Comparison of ENCODE assay signal across 12 cellular contexts in the genomic region with DNA sequence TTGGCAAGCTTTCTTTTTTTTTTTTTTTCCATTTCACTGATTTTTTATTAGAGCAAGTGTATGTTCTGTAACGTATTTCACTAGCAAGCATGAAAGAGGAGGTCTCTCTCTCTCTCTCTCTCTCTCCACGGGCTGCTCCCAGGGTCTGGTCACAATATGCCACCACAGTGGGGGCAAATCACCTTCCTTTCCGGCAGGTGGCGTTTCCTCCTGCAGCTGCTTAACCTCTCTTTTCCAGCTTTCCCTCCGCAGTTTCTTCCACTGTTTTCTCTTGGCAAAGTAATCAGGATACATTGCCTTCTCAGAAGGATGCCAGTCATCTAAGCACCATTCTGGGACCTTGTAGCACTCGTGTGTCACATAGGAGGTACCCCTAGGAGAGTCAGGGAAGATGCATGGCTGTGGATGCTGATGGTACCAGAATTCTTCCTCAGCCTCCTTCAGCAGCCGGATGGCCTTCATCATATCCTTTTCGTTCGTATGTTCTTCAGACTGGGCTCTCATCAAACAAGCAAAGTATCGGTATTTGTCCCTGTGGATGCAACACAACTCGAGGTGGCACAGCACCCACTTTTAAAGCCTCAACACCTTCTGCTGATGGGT.
DNase-seq lines count a peak whose midpoint lies in the region; ATAC-seq, FAIRE-seq and TF ChIP-seq lines count a peak whose summit lies in the region.
"Had no signal": no experiment of that assay in that cellular context is flagged by ENCODE, and none has a peak within 500 bp of the region (broad histone marks: within the 10 kb centered on the region; RNA-seq: fewer than 3 reads in every experiment).

No MANE protein-coding gene starts in this region.

- H2AFZ ChIP-seq in endothelial cell of umbilical vein (ENCODE audit: low read depth, low read length): no peak overlapping the region

- TF ChIP-seq CTCF in A673 (conservative IDR thresholded peaks at IDR 0.05; ENCODE audit: low read depth, low read length) (peak; percentile 57), GM12873 (IDR thresholded peaks at IDR 0.05; ENCODE audit: insufficient read depth, low read depth, low read length, missing control alignments) (peak; percentile 54), endothelial cell of umbilical vein (IDR thresholded peaks at IDR 0.05; ENCODE audit: extremely low read depth in 1 of 2, insufficient read depth in 1 of 2, low read depth in 1 of 2, low read length in 2 of 2) (peak; percentile 12 to 53)

- no peaks in the 10 kb centered on the region for H3K79me2 ChIP-seq in endothelial cell of umbilical vein (ENCODE audit: control insufficient read depth, insufficient read depth, low read length)

- peaks cover 65% of the 10 kb centered on the region for H3K27me3 ChIP-seq in A673 (replicated peaks; ENCODE audit: insufficient read depth, low read depth, low read length, poor library complexity)
- peaks cover 3 to 5% of the 10 kb centered on the region in 2 experiments for H3K27me3 ChIP-seq in endothelial cell of umbilical vein (ENCODE audit: control insufficient read depth in 2 of 2, insufficient read depth in 2 of 2, low read length in 2 of 2)
- H3K27me3 ChIP-seq: thyroid gland had no signal

- no peak for FAIRE-seq in endothelial cell of umbilical vein (lab: Jason Lieb, UNC)

- CTCF ChIA-PET in A673 (lab: Charles Lee): interaction anchor here (0.6 kb wide), 2 partner anchors 19 to 31 kb away, joined by 3 to 8 read pairs; no protein-coding TSS in a partner anchor
- CTCF ChIA-PET in endothelial cell of umbilical vein (lab: Charles Lee): interaction anchor here (0.7 to 0.9 kb wide), 2 partner anchors 42 to 473 kb away, joined by 3 to 5 read pairs; no protein-coding TSS in a partner anchor

- H3K9ac ChIP-seq in endothelial cell of umbilical vein (replicated peaks; ENCODE audit: extremely low read depth, insufficient read depth, low read length): no peak overlapping the region

- H3K9me3 ChIP-seq in A673 (ENCODE audit: low read depth, low read length, poor library complexity, severe bottlenecking) (no peaks in the 10 kb centered on the region), endothelial cell of umbilical vein (replicated peaks; ENCODE audit: control insufficient read depth, insufficient read depth, low read length) (no peaks in the 10 kb centered on the region)
- H3K9me3 ChIP-seq: thyroid gland had no signal

- TF ChIP-seq POLR2A in endothelial cell of umbilical vein (IDR thresholded peaks at IDR 0.05; ENCODE audit: low read depth, low read length): no peak

- H3K27ac ChIP-seq in A673 (ENCODE audit: low read depth, low read length, poor library complexity, severe bottlenecking) (no peak overlapping the region), endothelial cell of umbilical vein (ENCODE audit: insufficient read depth, low read depth, low read length) (no peak overlapping the region)
- H3K27ac ChIP-seq: skin epidermis, thyroid gland had no signal

- H3K4me3 ChIP-seq in A673 (ENCODE audit: low read depth, low read length, poor library complexity, severe bottlenecking) (no peak overlapping the region), endothelial cell of umbilical vein (replicated peaks in 1 of 3; ENCODE audit: insufficient read depth in 1 of 3, low read depth in 1 of 3, low read length in 3 of 3) (no peak overlapping the region)
- H3K4me3 ChIP-seq: skin epidermis, thyroid gland had no signal

- DNase-seq in A673 (ENCODE audit: low spot score) (peak; percentile 50), NCI-H748 treated with DMSO at 0.1 percent for 48 hours (lab: John Stamatoyannopoulos, UW) (peak; percentile 8), endothelial cell of umbilical vein (ENCODE audit: low read depth, low spot score) (peak; percentile 5), NOMO-1 (lab: John Stamatoyannopoulos, UW; ENCODE audit: unreplicated experiment in 2 of 2) (no peak), NCI-H446 treated with DMSO at 0.1 percent for 48 hours (lab: John Stamatoyannopoulos, UW) (no peak)
- DNase-seq: amniotic stem cell, DMS79, thyroid gland had no signal

- POLR2A ChIA-PET in A673 (lab: Charles Lee; ENCODE audit: low non-redundant PET) (interaction anchor here (0.6 to 0.7 kb wide), 2 partner anchors 20 to 1140 kb away, joined by 3 to 19 read pairs; no protein-coding TSS in a partner anchor), endothelial cell of umbilical vein (lab: Charles Lee) (no interaction called here)

- no peaks in the 10 kb centered on the region for H4K20me1 ChIP-seq in endothelial cell of umbilical vein (replicated peaks; ENCODE audit: control insufficient read depth, extremely low read depth, insufficient read depth, low read length)

- H3K4me2 ChIP-seq in endothelial cell of umbilical vein (ENCODE audit: insufficient read depth, low read length): no peak overlapping the region

- no peak for ATAC-seq in HG03342 (IDR thresholded peaks at IDR 0.05; ENCODE audit: unreplicated experiment)
- ATAC-seq in GM21515 (IDR thresholded peaks at IDR 0.05; ENCODE audit: unreplicated experiment): no peak

- H3K36me3 ChIP-seq in A673 (ENCODE audit: insufficient read depth, low read length, poor library complexity, severe bottlenecking) (no peaks in the 10 kb centered on the region), endothelial cell of umbilical vein (ENCODE audit: control insufficient read depth in 2 of 2, extremely low read depth in 1 of 2, insufficient read depth in 2 of 2, low read length in 2 of 2) (no peaks in the 10 kb centered on the region)
- H3K36me3 ChIP-seq: thyroid gland had no signal

- H3K4me1 ChIP-seq in A673 (ENCODE audit: insufficient read depth, low read length, poor library complexity, severe bottlenecking) (no peaks in the 10 kb centered on the region), endothelial cell of umbilical vein (ENCODE audit: control insufficient read depth, extremely low read depth, insufficient read depth, low read length) (no peaks in the 10 kb centered on the region)
- H3K4me1 ChIP-seq: thyroid gland had no signal

- dilution Hi-C loops in endothelial cell of umbilical vein (cut with MboI; ENCODE audit: extremely low pct_ligation_motif_present, low sequenced_read_pairs): no loop called here

- BruUV-seq in A673 (replicated peaks; lab: Mats Ljungman, UMichigan): no TSS peak
- BruUV-seq in endothelial cell of umbilical vein (replicated peaks; lab: Mats Ljungman, UMichigan): no TSS peak

- H3K9me1 ChIP-seq in endothelial cell of umbilical vein (replicated peaks; ENCODE audit: control insufficient read depth, extremely low read depth, insufficient read depth, low read length): no peaks in the 10 kb centered on the region

- intact Hi-C loops in A673 (cut with micrococcal nuclease; ENCODE audit: unreplicated experiment) (no loop called here), endothelial cell of umbilical vein (cut with micrococcal nuclease) (no loop called here)

TF ChIP-seq in endothelial cell of umbilical vein, 7 proteins besides CTCF, POLR2A, EP300 and RAD21:
- TF ChIP-seq JUN (IDR thresholded peaks at IDR 0.05; ENCODE audit: borderline replicate concordance, insufficient read depth, insufficient read length, low read depth) (no peak), MYC (IDR thresholded peaks at IDR 0.05; ENCODE audit: low read depth, low read length) (no peak)

Comparison
In these comparisons a context has a peak if more than half of its experiments do, and no peak if none do; other contexts are left out.
1. DNase-seq: peak in A673 (single experiment), NCI-H748 treated with DMSO at 0.1 percent for 48 hours (single experiment) and endothelial cell of umbilical vein (single experiment); none in NOMO-1 (0 of 2) and NCI-H446 treated with DMSO at 0.1 percent for 48 hours (single experiment).
2. Peak in every context shown above with its lines, with median percentiles within 50 percentile points of each other: CTCF ChIP-seq.